16 cellular contexts compared by ENCODE assay signal in the genomic region with DNA sequence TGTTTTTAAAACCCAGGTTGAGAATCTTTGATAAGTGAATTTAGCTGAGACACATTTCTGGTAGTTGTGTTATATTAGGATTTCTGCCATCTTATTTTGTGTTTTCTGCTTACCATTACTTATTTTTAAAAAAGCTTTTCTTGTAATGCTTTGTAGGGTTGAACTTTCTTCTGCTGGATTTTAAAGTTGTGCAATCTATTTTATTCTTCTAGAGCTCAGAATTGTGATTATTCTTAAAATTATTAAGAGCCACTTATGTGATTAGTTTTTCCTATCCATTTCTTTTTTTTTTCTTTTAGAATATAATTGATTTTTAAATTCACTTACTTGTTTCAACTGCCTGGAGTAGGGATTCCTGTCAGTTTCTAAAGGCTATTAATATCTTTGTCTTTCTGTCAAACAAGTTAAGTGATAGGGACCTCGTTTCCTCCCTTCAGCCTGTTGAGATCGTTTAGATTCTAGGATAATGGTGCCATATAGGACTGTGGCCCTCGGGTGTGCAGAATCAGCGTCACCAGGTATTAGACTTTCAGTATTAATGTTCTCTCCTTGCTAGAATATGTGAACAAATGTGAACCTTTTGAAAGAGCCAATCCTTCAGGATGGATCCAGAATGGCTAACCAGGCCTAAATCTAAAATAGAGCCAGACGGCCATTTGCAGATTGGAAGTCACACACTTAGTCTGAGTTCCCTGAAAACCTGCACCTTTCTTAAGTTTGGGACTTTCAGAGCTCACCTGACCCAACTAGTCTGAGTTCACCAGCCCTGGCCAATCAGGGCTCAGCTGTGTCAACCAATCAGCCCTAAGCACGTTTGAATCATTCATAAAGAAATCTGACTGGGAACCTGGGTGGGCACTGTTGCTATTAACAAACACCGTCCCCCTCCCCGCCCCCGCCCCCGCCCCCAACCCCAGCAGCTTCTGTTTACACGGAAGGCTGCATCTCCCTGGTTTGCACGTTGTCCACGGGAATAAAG.
"Had no signal": no experiment of that assay in that cellular context is flagged by ENCODE, and none has a peak within 500 bp of the region (broad histone marks: within the 10 kb centered on the region; RNA-seq: fewer than 3 reads in every experiment).

No MANE protein-coding gene starts in this region.

- ATAC-seq: left ventricle myocardium superior; naive thymus-derived CD8-positive, alpha-beta T cell; right lobe of liver had no signal

- H3K27ac Mint-ChIP-seq: activated naive CD4-positive, alpha-beta T cell treated with anti-CD3 and anti-CD28 coated beads, Interleukin-2, amount 10 ng/mL, durations not matched to agents 7 days and 5 days; memory B cell; stimulated activated naive CD8-positive, alpha-beta T cell treated with anti-CD3 and anti-CD28 coated beads, Interleukin-15, Interleukin-2, amounts not matched to agents 100 ng/mL and 50 ng/mL, for 24 hours; T-helper 2 cell treated with Interferon-gamma antibody and Interleukin-4, amounts not matched to agents 5 μg/mL and 100 μg/mL, for 36 hours had no signal

- H3K4me3 ChIP-seq: ascending aorta, breast epithelium, prostate gland, right lobe of liver, smooth muscle cell, thoracic aorta had no signal

- H3K9me3 Mint-ChIP-seq: memory B cell; stimulated activated naive CD8-positive, alpha-beta T cell treated with anti-CD3 and anti-CD28 coated beads, Interleukin-15, Interleukin-2, amounts not matched to agents 100 ng/mL and 50 ng/mL, for 24 hours; T-helper 2 cell treated with Interferon-gamma antibody and Interleukin-4, amounts not matched to agents 5 μg/mL and 100 μg/mL, for 36 hours had no signal

- H3K27ac ChIP-seq: ascending aorta, breast epithelium, prostate gland, right lobe of liver, thoracic aorta had no signal

- H3K9me3 ChIP-seq: ascending aorta, breast epithelium, prostate gland, thoracic aorta had no signal

- H3K4me1 ChIP-seq: breast epithelium, prostate gland had no signal

- DNase-seq: activated CD4-positive, CD25-positive, alpha-beta regulatory T cell treated with anti-CD3 and anti-CD28 coated beads, Interleukin-2, amount 50 U/mL, for 72 hours; activated naive CD4-positive, alpha-beta T cell treated with anti-CD3 and anti-CD28 coated beads, Interleukin-2, amount 10 ng/mL, durations not matched to agents 7 days and 5 days; kidney; left ventricle myocardium superior; naive thymus-derived CD8-positive, alpha-beta T cell; nucleus accumbens; right lobe of liver; SW 1271 had no signal

- H3K4me3 Mint-ChIP-seq: activated naive CD4-positive, alpha-beta T cell treated with anti-CD3 and anti-CD28 coated beads, Interleukin-2, amount 10 ng/mL, durations not matched to agents 7 days and 5 days; memory B cell; naive thymus-derived CD8-positive, alpha-beta T cell; stimulated activated naive CD8-positive, alpha-beta T cell treated with anti-CD3 and anti-CD28 coated beads, Interleukin-15, Interleukin-2, amounts not matched to agents 100 ng/mL and 50 ng/mL, for 24 hours; T-helper 2 cell treated with Interferon-gamma antibody and Interleukin-4, amounts not matched to agents 5 μg/mL and 100 μg/mL, for 36 hours had no signal

- H3K27me3 ChIP-seq: ascending aorta, breast epithelium, right lobe of liver had no signal

- H3K27me3 Mint-ChIP-seq: activated naive CD4-positive, alpha-beta T cell treated with anti-CD3 and anti-CD28 coated beads, Interleukin-2, amount 10 ng/mL, durations not matched to agents 7 days and 5 days; memory B cell; naive thymus-derived CD8-positive, alpha-beta T cell; stimulated activated naive CD8-positive, alpha-beta T cell treated with anti-CD3 and anti-CD28 coated beads, Interleukin-15, Interleukin-2, amounts not matched to agents 100 ng/mL and 50 ng/mL, for 24 hours had no signal

- H3K36me3 ChIP-seq: ascending aorta, breast epithelium, prostate gland, right lobe of liver, thoracic aorta had no signal

- H3K36me3 Mint-ChIP-seq: naive thymus-derived CD8-positive, alpha-beta T cell had no signal
